8 cellular contexts compared by ENCODE assay signal in the genomic region with DNA sequence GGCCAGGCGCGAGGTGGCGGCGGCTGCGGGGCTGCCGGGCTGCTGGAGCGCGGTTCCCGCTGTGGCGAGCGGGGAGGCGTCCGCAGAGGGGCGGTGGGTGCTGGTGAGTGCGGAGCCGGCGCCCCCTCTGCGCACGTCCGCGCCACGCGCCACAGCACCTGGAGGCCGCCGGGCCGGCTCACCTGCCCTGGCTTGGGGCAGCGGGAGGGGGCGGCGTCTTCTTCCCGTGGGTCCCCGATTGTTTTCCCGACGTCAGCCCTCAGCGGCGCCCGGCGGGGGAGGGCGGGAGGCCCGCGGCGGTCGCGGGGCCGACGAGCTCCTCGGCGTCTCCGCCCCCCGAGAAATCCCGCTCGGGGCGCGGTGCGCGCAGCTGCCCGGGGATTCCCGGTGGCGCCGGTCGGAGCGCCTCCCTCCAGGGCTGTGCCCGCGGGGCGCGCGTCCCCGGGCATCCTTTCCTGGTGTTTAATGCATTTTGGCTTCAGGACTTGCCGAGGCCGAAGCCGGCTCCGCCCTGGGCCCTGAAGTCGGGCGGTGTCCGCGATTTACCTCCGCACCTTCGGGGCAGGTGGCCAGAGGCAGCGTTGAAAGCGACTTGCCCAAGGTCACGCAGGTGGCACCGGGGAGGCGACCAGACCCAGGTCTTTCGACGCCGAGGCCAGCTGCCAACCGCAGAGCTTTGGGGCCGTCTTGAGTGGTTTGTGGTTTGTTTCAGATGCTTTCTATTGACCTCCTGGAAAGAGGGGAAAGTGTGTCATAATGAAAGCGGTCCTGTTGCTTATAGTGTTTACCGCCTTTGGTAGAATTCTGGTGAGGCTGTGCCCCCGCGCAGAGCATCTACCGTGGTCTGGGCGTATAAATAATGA. TPM values are rescaled to one million over a fixed set of nuclear protein-coding genes. Genes with fewer than 3 reads are reported as not detected.
DNase-seq lines count a peak whose midpoint lies in the region; ATAC-seq and TF ChIP-seq lines count a peak whose summit lies in the region.

No MANE protein-coding gene starts in this region.

- H3K4me3 ChIP-seq in ascending aorta (peak overlapping the region; percentile 78 to 95), aorta (ENCODE audit: low read length in 2 of 2) (peak overlapping the region; percentile 67 to 77)

- H3K36me3 ChIP-seq in ascending aorta (no peaks in the 10 kb centered on the region), aorta (ENCODE audit: control insufficient read depth in 1 of 2, insufficient read depth in 2 of 2, low read length in 1 of 2) (no peaks in the 10 kb centered on the region)

- H3K9me3 ChIP-seq in ascending aorta (no peaks in the 10 kb centered on the region), aorta (ENCODE audit: control insufficient read depth, low read length) (no peaks in the 10 kb centered on the region)

- intact Hi-C loops in ascending aorta (cut with DNase I): loop anchor here (1.0 to 10.0 kb wide), 8 partner anchors 42 to 779 kb away; a partner anchor contains a TSS
- intact Hi-C loops in aorta (cut with DNase I): loop anchor here in 1 of 2 donors (2.0 to 5.0 kb wide), 2 partner anchors 68 to 124 kb away; no protein-coding TSS in a partner anchor

- TF ChIP-seq CTCF in ascending aorta (IDR thresholded peaks at IDR 0.05): no peak

- peak; percentile 58 for ATAC-seq in GM21390 (IDR thresholded peaks at IDR 0.05; ENCODE audit: unreplicated experiment)
- peak; percentile 73 for ATAC-seq in aorta (ENCODE audit: low FRiP score)

- no peaks in the 10 kb centered on the region for H3K27me3 ChIP-seq in ascending aorta
- no peaks in the 10 kb centered on the region for H3K27me3 ChIP-seq in aorta (ENCODE audit: control insufficient read depth in 1 of 2, insufficient read depth in 2 of 2, low read length in 1 of 2)

- H3K27ac ChIP-seq in ascending aorta: peak overlapping the region; percentile 88 to 99
- peak overlapping the region; percentile 65 to 89 for H3K27ac ChIP-seq in aorta (ENCODE audit: low read depth in 1 of 2, low read length in 2 of 2)

- peaks cover 0 to 20% of the 10 kb centered on the region in 2 donors for H3K4me1 ChIP-seq in ascending aorta
- no peaks in the 10 kb centered on the region for H3K4me1 ChIP-seq in aorta (ENCODE audit: control insufficient read depth in 1 of 2, insufficient read depth in 2 of 2, low read length in 2 of 2)

- peak; percentile 88 for DNase-seq in DMS53 (lab: John Stamatoyannopoulos, UW)
- DNase-seq in HT1080 (ENCODE audit: low read depth): peak; percentile 63
- peak; percentile 55 to 84 (median 65) for DNase-seq in T-helper 2 cell
- DNase-seq in ascending aorta (ENCODE audit: low spot score in 2 of 2): peak in 1 of 2 donors; percentile 79
- DNase-seq in hepatic stellate cell (ENCODE audit: low spot score): peak; percentile 48
- DNase-seq in retina: peak; percentile 85
- peak; percentile 75 to 88 for DNase-seq in aorta

- WGBS in aorta, 2 donors: 0% methylated on average over 65 to 93 of the region's 93 CpGs

RNA-seq across cellular contexts. Expression of a gene that starts 0.6 kb away (rescaled TPM):
- total RNA-seq in HT1080 (2014; rRNA removed; shearing (Covaris generic)): 3.6 and 8.2 TPM in 2 replicates
- 12.2 and 13.5 TPM in 2 replicates for polyA plus RNA-seq in HT1080 (2015; cell fraction: cytosol; rRNA removed)
- polyA plus RNA-seq in HT1080 (2015; cell fraction: nucleus; rRNA removed): 18.3 and 21.2 TPM in 2 replicates
- 128 TPM for total RNA-seq in ascending aorta
- 10 to 100 TPM; 39.8 to 46.1 TPM for total RNA-seq in aorta
- polyA plus RNA-seq in aorta: 10 to 100 TPM; 16.3 to 17.0 TPM
